Comparison of ENCODE assay signal across 8 cellular contexts in the genomic region with DNA sequence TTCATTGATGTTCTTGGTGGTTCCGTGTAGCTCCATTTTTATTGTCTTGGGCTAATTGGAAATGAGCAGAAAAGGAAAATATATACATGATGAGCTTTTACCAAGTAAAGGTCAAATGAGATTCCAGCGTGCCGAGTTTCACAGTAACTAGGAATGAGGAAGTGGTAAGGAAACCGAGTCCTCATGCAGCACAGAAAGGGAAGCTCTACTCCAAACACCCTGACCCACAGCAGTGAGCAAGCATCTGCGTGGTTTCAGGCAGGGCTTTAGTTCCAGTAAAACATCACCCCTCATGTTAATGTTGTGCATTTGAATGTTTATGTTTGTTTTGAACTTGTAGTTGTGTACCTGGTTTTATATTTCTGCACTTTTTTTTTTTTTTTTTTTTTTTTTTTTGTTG.
DNase-seq lines count a peak whose midpoint lies in the region; ATAC-seq and TF ChIP-seq lines count a peak whose summit lies in the region.

No MANE protein-coding gene starts in this region.

- H3K36me3 Mint-ChIP-seq in stimulated activated effector memory CD8-positive, alpha-beta T cell treated with anti-CD3 and anti-CD28 coated beads, Interleukin-12 subunit alpha, Interleukin-12 subunit beta, amount 100 ng/mL, for 72 hours, result no peaks in the 10 kb centered on the region

- in situ Hi-C loops in KBM-7 (cut with MboI; ENCODE audit: low pct_unique_long_range_greater_than_20kb, low sequenced_read_pairs), result no loop called here

- H3K4me3 Mint-ChIP-seq in stimulated activated effector memory CD8-positive, alpha-beta T cell treated with anti-CD3 and anti-CD28 coated beads, Interleukin-12 subunit alpha, Interleukin-12 subunit beta, amount 100 ng/mL, for 72 hours, result no peak overlapping the region

- H3K27ac Mint-ChIP-seq in stimulated activated effector memory CD8-positive, alpha-beta T cell treated with anti-CD3 and anti-CD28 coated beads, Interleukin-12 subunit alpha, Interleukin-12 subunit beta, amount 100 ng/mL, for 72 hours, result peak overlapping the region; percentile 44

- DNase-seq in AG10803 (ENCODE audit: low read depth) (peak; percentile 79), KBM-7 (peak; percentile 85), dedifferentiated amniotic fluid mesenchymal stem cell (ENCODE audit: extremely low spot score) (peak; percentile 22), NCI-H146 treated with DMSO at 0.1 percent for 48 hours (lab: John Stamatoyannopoulos, UW; ENCODE audit: unreplicated experiment) (no peak), 8988T (no peak)
- DNase-seq in stimulated activated effector memory CD8-positive, alpha-beta T cell treated with anti-CD3 and anti-CD28 coated beads, Interleukin-12 subunit alpha, Interleukin-12 subunit beta, amount 100 ng/mL, for 72 hours (ENCODE audit: low spot score in 2 of 2), result no peak

- H3K4me3 ChIP-seq in AG10803 (ENCODE audit: low read length), result no peak overlapping the region

- H3K4me1 Mint-ChIP-seq in stimulated activated effector memory CD8-positive, alpha-beta T cell treated with anti-CD3 and anti-CD28 coated beads, Interleukin-12 subunit alpha, Interleukin-12 subunit beta, amount 100 ng/mL, for 72 hours, result peaks cover 70% of the 10 kb centered on the region

- peak; percentile 73 for ATAC-seq in GM19395 (IDR thresholded peaks at IDR 0.05; ENCODE audit: unreplicated experiment)
- ATAC-seq in stimulated activated effector memory CD8-positive, alpha-beta T cell treated with anti-CD3 and anti-CD28 coated beads, Interleukin-12 subunit alpha, Interleukin-12 subunit beta, amount 100 ng/mL, for 72 hours, result peak; percentile 55
- ATAC-seq in HG02870 (IDR thresholded peaks at IDR 0.05; ENCODE audit: unreplicated experiment), result no peak

- no peak for TF ChIP-seq CTCF in AG10803 (conservative IDR thresholded peaks at IDR 0.05; ENCODE audit: low read length)

- no peaks in the 10 kb centered on the region for H3K9me3 Mint-ChIP-seq in stimulated activated effector memory CD8-positive, alpha-beta T cell treated with anti-CD3 and anti-CD28 coated beads, Interleukin-12 subunit alpha, Interleukin-12 subunit beta, amount 100 ng/mL, for 72 hours

Comparison
In these comparisons a context has a peak if more than half of its experiments do, and no peak if none do; other contexts are left out.
1. DNase-seq: peak in AG10803 (single experiment), KBM-7 (single experiment) and dedifferentiated amniotic fluid mesenchymal stem cell (single experiment); none in stimulated activated effector memory CD8-positive, alpha-beta T cell treated with anti-CD3 and anti-CD28 coated beads, Interleukin-12 subunit alpha, Interleukin-12 subunit beta, amount 100 ng/mL, for 72 hours (0 of 2), NCI-H146 treated with DMSO at 0.1 percent for 48 hours (single experiment) and 8988T (single experiment).